Comparison of ENCODE assay signal across 21 cellular contexts in the genomic region with DNA sequence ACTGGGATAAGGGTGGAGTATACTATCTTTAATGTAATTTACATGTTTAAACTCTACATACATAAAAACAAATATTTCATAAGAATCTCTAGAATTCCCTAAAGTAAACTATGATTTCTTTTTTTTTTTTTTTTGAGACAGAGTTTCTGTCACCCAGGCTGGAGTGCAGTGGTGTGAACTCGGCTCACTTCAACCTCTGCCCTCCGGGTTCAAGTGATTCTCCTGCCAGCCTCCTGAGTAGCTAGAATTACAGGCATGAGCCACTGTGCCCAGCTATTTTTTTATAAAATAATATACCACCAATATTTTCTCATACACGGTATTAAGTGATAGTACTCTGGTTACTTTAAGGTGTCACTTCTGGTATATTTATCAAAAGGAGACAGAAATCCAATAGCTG.
DNase-seq lines count a peak whose midpoint lies in the region; ATAC-seq and TF ChIP-seq lines count a peak whose summit lies in the region.
"Had no signal": no experiment of that assay in that cellular context is flagged by ENCODE, and none has a peak within 500 bp of the region (broad histone marks: within the 10 kb centered on the region; RNA-seq: fewer than 3 reads in every experiment).

No MANE protein-coding gene starts in this region.

- no peak overlapping the region for H2AFZ ChIP-seq in IMR-90 (replicated peaks; ENCODE audit: low read length, poor library complexity)

- H4K91ac ChIP-seq in IMR-90 (ENCODE audit: insufficient read depth, low read depth, low read length): no peak overlapping the region

- TF ChIP-seq RAD21 in IMR-90 (IDR thresholded peaks at IDR 0.05; ENCODE audit: low read length): no peak

- H3K27me3 ChIP-seq in IMR-90 (ENCODE audit: control insufficient read depth, insufficient read depth, low read length): no peaks in the 10 kb centered on the region
- no peaks in the 10 kb centered on the region for H3K27me3 ChIP-seq in colonic mucosa
- no peaks in the 10 kb centered on the region for H3K27me3 ChIP-seq in right lobe of liver
- H3K27me3 ChIP-seq in suprapubic skin: no peaks in the 10 kb centered on the region
- H3K27me3 ChIP-seq: BE2C, SJSA1 had no signal

- no peak overlapping the region for H3K56ac ChIP-seq in IMR-90 (ENCODE audit: extremely low read depth, insufficient read depth, low read length)

- no peak for TF ChIP-seq POLR2A in IMR-90 (IDR thresholded peaks at IDR 0.05; ENCODE audit: low read depth, low read length)
- TF ChIP-seq POLR2A in right lobe of liver (IDR thresholded peaks at IDR 0.05): no peak
- TF ChIP-seq POLR2A in suprapubic skin (IDR thresholded peaks at IDR 0.05): no peak

- H3K79me1 ChIP-seq in IMR-90 (ENCODE audit: low read depth in 1 of 2, low read length in 2 of 2): 0 out of 4 replicates have a peak, but pooled peaks cover 0 to 5% of the 10 kb centered on the region in 2 experiments

- H4K5ac ChIP-seq in IMR-90 (ENCODE audit: low read depth, low read length): no peak overlapping the region

- H2BK15ac ChIP-seq in IMR-90 (ENCODE audit: low read depth, low read length): no peak overlapping the region

- H3K9me1 ChIP-seq in IMR-90 (ENCODE audit: insufficient read depth, low read length): no peaks in the 10 kb centered on the region

- no TSS peak for BruUV-seq in IMR-90 (replicated peaks; lab: Mats Ljungman, UMichigan)

- no peak for TF ChIP-seq CTCF in IMR-90 (conservative IDR thresholded peaks at IDR 0.05; ENCODE audit: low read depth, low read length)
- TF ChIP-seq CTCF in colonic mucosa (IDR thresholded peaks at IDR 0.05): no peak
- no peak for TF ChIP-seq CTCF in right lobe of liver (IDR thresholded peaks at IDR 0.05)
- no peak for TF ChIP-seq CTCF in suprapubic skin (IDR thresholded peaks at IDR 0.05)

- in situ Hi-C loops in IMR-90 (cut with MboI; ENCODE audit: low sequenced_read_pairs): no loop called here

- H3K4me3 ChIP-seq in IMR-90 (ENCODE audit: insufficient read depth, low read depth, low read length): no peak overlapping the region
- H3K4me3 ChIP-seq in colonic mucosa: no peak overlapping the region
- H3K4me3 ChIP-seq in right lobe of liver: no peak overlapping the region
- no peak overlapping the region for H3K4me3 ChIP-seq in suprapubic skin
- H3K4me3 ChIP-seq: coronary artery, SJSA1 had no signal

- dilution Hi-C loops in IMR-90 (cut with HindIII; ENCODE audit: low sequenced_read_pairs, unreplicated experiment): no loop called here

- ATAC-seq in IMR-90 (ENCODE audit: low read depth) (peak; percentile 46), right lobe of liver (peak in 3 of 4 donors; percentile 21 to 77 (median 37)), HG03045 (IDR thresholded peaks at IDR 0.05; ENCODE audit: unreplicated experiment) (no peak)
- ATAC-seq: activated naive CD4-positive, alpha-beta T cell treated with anti-CD3 and anti-CD28 coated beads, Interleukin-2, amount 50 U/mL, for 72 hours had no signal

- POLR2A ChIA-PET in IMR-90 (lab: Charles Lee; ENCODE audit: unreplicated experiment): no interaction called here

- H2AK5ac ChIP-seq in IMR-90 (ENCODE audit: low read depth, low read length): no peak overlapping the region

- no peak overlapping the region for H3K23ac ChIP-seq in IMR-90 (ENCODE audit: low read depth, low read length)

- H3K9ac ChIP-seq in IMR-90 (ENCODE audit: low read depth, low read length): no peak overlapping the region
- no peak overlapping the region for H3K9ac ChIP-seq in colonic mucosa (ENCODE audit: low read depth in 2 of 2, low read length in 2 of 2)

- TF ChIP-seq EP300 in suprapubic skin (IDR thresholded peaks at IDR 0.05): no peak

- H3K36me3 ChIP-seq in IMR-90 (ENCODE audit: control insufficient read depth, insufficient read depth, low read length): no peaks in the 10 kb centered on the region
- no peaks in the 10 kb centered on the region for H3K36me3 ChIP-seq in colonic mucosa
- no peaks in the 10 kb centered on the region for H3K36me3 ChIP-seq in right lobe of liver
- H3K36me3 ChIP-seq in suprapubic skin: no peaks in the 10 kb centered on the region
- H3K36me3 ChIP-seq: BE2C, SJSA1 had no signal

- no peaks in the 10 kb centered on the region for H4K20me1 ChIP-seq in IMR-90 (ENCODE audit: insufficient read depth, low read length)

- H3K9me3 ChIP-seq in IMR-90 (ENCODE audit: control insufficient read depth, insufficient read depth, low read length) (no peaks in the 10 kb centered on the region), colonic mucosa (no peaks in the 10 kb centered on the region), right lobe of liver (no peaks in the 10 kb centered on the region), suprapubic skin (no peaks in the 10 kb centered on the region)
- H3K9me3 ChIP-seq: BE2C, SJSA1 had no signal

- DNase-seq in IMR-90 (no peak), colonic mucosa (peak; percentile 27), right lobe of liver (no peak), suprapubic skin (ENCODE audit: low spot score in 2 of 2) (no peak), T-helper 2 cell (no peak)
- DNase-seq in effector CD8-positive, alpha-beta T cell (lab: John Stamatoyannopoulos, UW): no peak
- DNase-seq: activated CD4-positive, alpha-beta T cell treated with anti-CD3 and anti-CD28 coated beads, Interleukin-2, amount 10 ng/mL, durations not matched to agents 24 days and 14 days; activated CD8-positive, alpha-beta memory T cell treated with anti-CD3 and anti-CD28 coated beads for 24 hours; activated T-cell treated with anti-CD3 and anti-CD28 coated beads for 4 hours; BE2C; CD8-positive, alpha-beta memory T cell; EL; glutamatergic neuron; Kasumi-1; naive B cell; NCI-H1417 treated with DMSO at 0.1 percent for 48 hours; stimulated activated naive CD4-positive, alpha-beta T cell treated with Interleukin-2 at 50 U/mL for 16 hours had no signal

- no peak overlapping the region for H4K8ac ChIP-seq in IMR-90 (ENCODE audit: low read depth in 2 of 2, low read length in 2 of 2)

- H3K4me2 ChIP-seq in IMR-90 (ENCODE audit: low read depth, low read length): no peak overlapping the region; the same call in 1 of the 2 replicates

- H2BK5ac ChIP-seq in IMR-90 (ENCODE audit: low read depth, low read length, poor library complexity, severe bottlenecking): no peak overlapping the region

- H2BK120ac ChIP-seq in IMR-90 (ENCODE audit: low read depth, low read length): no peak overlapping the region

- H2BK20ac ChIP-seq in IMR-90 (ENCODE audit: low read depth, low read length): no peak overlapping the region

- H3K27ac ChIP-seq in IMR-90 (ENCODE audit: insufficient read depth, low read length) (no peak overlapping the region), colonic mucosa (peak overlapping the region; percentile 62), right lobe of liver (peak overlapping the region in 1 of 3 donors; percentile 4), suprapubic skin (peak overlapping the region; percentile 29)
- H3K27ac ChIP-seq: coronary artery, SJSA1 had no signal

- intact Hi-C loops in IMR-90 (cut with micrococcal nuclease): no loop called here
- intact Hi-C loops in colonic mucosa (cut with DNase I): no loop called here
- intact Hi-C loops in right lobe of liver (cut with DNase I): no loop called here

- no peak overlapping the region for H3K14ac ChIP-seq in IMR-90 (replicated peaks; ENCODE audit: low read depth, low read length)

- no peaks in the 10 kb centered on the region for H3K4me1 ChIP-seq in IMR-90 (ENCODE audit: control insufficient read depth, insufficient read depth, low read length)
- H3K4me1 ChIP-seq in colonic mucosa: no peaks in the 10 kb centered on the region
- H3K4me1 ChIP-seq in right lobe of liver: peaks cover 0 to 14% (median 0%) of the 10 kb centered on the region in 4 donors
- no peaks in the 10 kb centered on the region for H3K4me1 ChIP-seq in suprapubic skin
- H3K4me1 ChIP-seq: BE2C, SJSA1 had no signal

- CTCF ChIA-PET in IMR-90 (lab: Yijun Ruan, JAX): no interaction called here

- H3K4ac ChIP-seq in IMR-90 (ENCODE audit: low read depth, low read length): no peak overlapping the region

- no CpG with 5 or more reads among the region's 3 CpGs for WGBS in IMR-90 (ENCODE audit: extremely low coverage in 2 of 2, insufficient read length in 1 of 2), 2 experiments
- WGBS in right lobe of liver (ENCODE audit: insufficient coverage, low coverage, low lambda C conversion rate, missing lambda C conversion rate): 13% methylated on average over 2 of the region's 3 CpGs
- 69% methylated on average over 3 of the region's 3 CpGs for WGBS in suprapubic skin

- no peak overlapping the region for H3K18ac ChIP-seq in IMR-90 (ENCODE audit: low read depth, low read length)

- H2AK9ac ChIP-seq in IMR-90 (replicated peaks; ENCODE audit: low read depth, low read length, poor library complexity): no peak overlapping the region

TF ChIP-seq in IMR-90, 13 proteins besides CTCF, POLR2A, EP300 and RAD21:
- TF ChIP-seq, protein P1, sequence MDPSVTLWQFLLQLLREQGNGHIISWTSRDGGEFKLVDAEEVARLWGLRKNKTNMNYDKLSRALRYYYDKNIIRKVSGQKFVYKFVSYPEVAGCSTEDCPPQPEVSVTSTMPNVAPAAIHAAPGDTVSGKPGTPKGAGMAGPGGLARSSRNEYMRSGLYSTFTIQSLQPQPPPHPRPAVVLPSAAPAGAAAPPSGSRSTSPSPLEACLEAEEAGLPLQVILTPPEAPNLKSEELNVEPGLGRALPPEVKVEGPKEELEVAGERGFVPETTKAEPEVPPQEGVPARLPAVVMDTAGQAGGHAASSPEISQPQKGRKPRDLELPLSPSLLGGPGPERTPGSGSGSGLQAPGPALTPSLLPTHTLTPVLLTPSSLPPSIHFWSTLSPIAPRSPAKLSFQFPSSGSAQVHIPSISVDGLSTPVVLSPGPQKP (IDR thresholded peaks at IDR 0.05; ENCODE audit: borderline replicate concordance, low read depth, low read length): no peak
- TF ChIP-seq RCOR1 (IDR thresholded peaks at IDR 0.05; ENCODE audit: insufficient replicate concordance, low read length) (no peak), CEBPB (IDR thresholded peaks at IDR 0.05; ENCODE audit: low read depth, low read length) (no peak), MAZ (IDR thresholded peaks at IDR 0.05; ENCODE audit: borderline replicate concordance, low read depth, low read length) (no peak), NFE2L2 (IDR thresholded peaks at IDR 0.05; ENCODE audit: low read depth, low read length) (no peak), MXI1 (IDR thresholded peaks at IDR 0.05; ENCODE audit: borderline replicate concordance, low read depth, low read length) (no peak), CHD1 (IDR thresholded peaks at IDR 0.05; ENCODE audit: low read depth, low read length) (no peak), FOS (IDR thresholded peaks at IDR 0.05; ENCODE audit: low read depth, low read length) (no peak)
